1 cellular context compared by ENCODE assay signal in genomic region chr1:149928388-149928724, GRCh38.
TF ChIP-seq lines count a peak whose summit lies in the region.

No MANE protein-coding gene starts in this region.

TF ChIP-seq in GM23338, 12 proteins besides CTCF, POLR2A, EP300 and RAD21 (continued from another document):
- TF ChIP-seq ZNF462 (CRISPR knock-in tag; IDR thresholded peaks at IDR 0.05) = no peak
